Comparison of ENCODE assay signal across 13 cellular contexts in genomic region chrX:2552621-2553297, GRCh38. TPM values are rescaled to one million over a fixed set of nuclear protein-coding genes. Genes with fewer than 3 reads are reported as not detected.
DNase-seq lines count a peak whose midpoint lies in the region; ATAC-seq lines count a peak whose summit lies in the region.
"Had no signal": no experiment of that assay in that cellular context is flagged by ENCODE, and none has a peak within 500 bp of the region (broad histone marks: within the 10 kb centered on the region; RNA-seq: fewer than 3 reads in every experiment).

No MANE protein-coding gene starts in this region.

- DNase-seq in A172 (ENCODE audit: low spot score) (peak; percentile 90), H4 (ENCODE audit: low spot score) (peak; percentile 88), amniotic stem cell (lab: John Stamatoyannopoulos, UW) (peak; percentile 47), iris pigment epithelial cell (ENCODE audit: low read depth) (peak; percentile 5), NOMO-1 (lab: John Stamatoyannopoulos, UW; ENCODE audit: unreplicated experiment in 2 of 2) (no peak), HT-29 (ENCODE audit: low spot score) (no peak)
- DNase-seq in stimulated activated CD4-positive, alpha-beta T cell treated with anti-CD3 and anti-CD28 coated beads, Interleukin-12 subunit alpha, Interleukin-12 subunit beta, amount 100 ng/mL, for 4 hours, result no peak
- DNase-seq: ACHN; activated naive CD4-positive, alpha-beta T cell treated with anti-CD3 and anti-CD28 coated beads, Interleukin-2, amount 50 U/mL, for 16 hours; head of caudate nucleus; NCI-H1694 treated with DMSO at 0.1 percent for 48 hours; T-helper 1 cell had no signal

- no peak for ATAC-seq in GM21737 (IDR thresholded peaks at IDR 0.05; ENCODE audit: unreplicated experiment)

RNA-seq across cellular contexts. Expression of gene DHRSX, which starts 52.0 kb away (rescaled TPM):
- total RNA-seq in A172 (2014; rRNA removed; shearing (Covaris generic)), result 43.6 and 47.2 TPM in 2 replicates
- total RNA-seq in H4 (2014; rRNA removed; shearing (Covaris generic)), result 28.2 and 37.1 TPM in 2 replicates
- total RNA-seq in HT-29 (2014; rRNA removed; shearing (Covaris generic)), result 14.8 and 15.0 TPM in 2 replicates

RNA-seq across cellular contexts. Expression of gene ZBED1, which starts 52.0 kb away (rescaled TPM):
- 29.3 and 31.6 TPM in 2 replicates for total RNA-seq in A172 (2014; rRNA removed; shearing (Covaris generic))
- total RNA-seq in H4 (2014; rRNA removed; shearing (Covaris generic)), result 27.3 and 37.8 TPM in 2 replicates
- total RNA-seq in HT-29 (2014; rRNA removed; shearing (Covaris generic)), result 19.8 and 21.9 TPM in 2 replicates

Comparison
In these comparisons a context has a peak if more than half of its experiments do, and no peak if none do; other contexts are left out.
1. DNase-seq: peak in A172 (single experiment), H4 (single experiment), amniotic stem cell (single experiment) and iris pigment epithelial cell (single experiment); none in stimulated activated CD4-positive, alpha-beta T cell treated with anti-CD3 and anti-CD28 coated beads, Interleukin-12 subunit alpha, Interleukin-12 subunit beta, amount 100 ng/mL, for 4 hours (single experiment), NOMO-1 (0 of 2) and HT-29 (single experiment).